Comparison of ENCODE assay signal across 16 cellular contexts in genomic region chr7:86972072-86972471, GRCh38.
DNase-seq lines count a peak whose midpoint lies in the region; FAIRE-seq and TF ChIP-seq lines count a peak whose summit lies in the region.
"Had no signal": no experiment of that assay in that cellular context is flagged by ENCODE, and none has a peak within 500 bp of the region (broad histone marks: within the 10 kb centered on the region; RNA-seq: fewer than 3 reads in every experiment).

No MANE protein-coding gene starts in this region.

- H3K27ac ChIP-seq in H1 (ENCODE audit: low read depth, low read length) = no peak overlapping the region; the same call in 1 of the 2 replicates
- H3K27ac ChIP-seq: A549, C4-2B, PC-9, SJCRH30 had no signal

- H3K9ac ChIP-seq in H1 (replicated peaks in 1 of 4; ENCODE audit: extremely low read depth in 1 of 4, low read depth in 3 of 4, low read length in 3 of 4) = no peak overlapping the region

- H3K4ac ChIP-seq in H1 (replicated peaks; ENCODE audit: insufficient read length, low read depth, low read length) = no peak overlapping the region

- no peaks in the 10 kb centered on the region for H3K27me3 ChIP-seq in H1 (replicated peaks in 1 of 4; ENCODE audit: control insufficient read depth in 3 of 4, extremely low read depth in 1 of 4, insufficient read depth in 3 of 4, low read length in 3 of 4)
- H3K27me3 ChIP-seq: SJCRH30 had no signal

- no peaks in the 10 kb centered on the region for H3K9me3 ChIP-seq in H1 (ENCODE audit: insufficient read depth in 2 of 2, low read depth in 1 of 2, low read length in 1 of 2)
- H3K9me3 ChIP-seq: A549, SJCRH30 had no signal

- CTCF ChIA-PET in H1 (lab: Charles Lee; ENCODE audit: partially characterized antibody) = interaction anchor here (0.8 to 3.1 kb wide), 3 partner anchors 9 to 22 kb away, joined by 3 to 7 read pairs (median 4); no protein-coding TSS in a partner anchor

- peak overlapping the region in 1 of 4 experiments; percentile 20; a peak in 1 of 8 replicates for H3K4me3 ChIP-seq in H1 (ENCODE audit: extremely low read depth in 1 of 4, insufficient read depth in 2 of 4, low read depth in 3 of 4, low read length in 4 of 4)
- H3K4me3 ChIP-seq: A549, PC-9, SJCRH30 had no signal

- no peak overlapping the region for H3K18ac ChIP-seq in H1 (ENCODE audit: extremely low read depth, low read length)

- TF ChIP-seq POLR2A in H1 (IDR thresholded peaks at IDR 0.05; ENCODE audit: control extremely low read depth in 1 of 2, low read depth in 2 of 2, low read length in 2 of 2) (no peak), GM12891 (IDR thresholded peaks at IDR 0.05; ENCODE audit: low read depth, low read length) (no peak)

- DNase-seq in ELF-1 (ENCODE audit: low read depth, low spot score) = peak; percentile 27
- peak; percentile 46 for DNase-seq in OCI-M1 (lab: John Stamatoyannopoulos, UW)
- no peak for DNase-seq in H1 (ENCODE audit: low read depth in 1 of 2, low spot score in 2 of 2)
- DNase-seq in myocyte (ENCODE audit: low read depth) = peak; percentile 8
- no peak for DNase-seq in GM12891 (ENCODE audit: insufficient read length, low spot score)
- DNase-seq in NCI-H2107 treated with DMSO at 0.1 percent for 48 hours (lab: John Stamatoyannopoulos, UW; ENCODE audit: unreplicated experiment) = no peak
- DNase-seq in occipital lobe (lab: John Stamatoyannopoulos, UW) = no peak
- DNase-seq in NCI-H345 treated with DMSO at 0.1 percent for 48 hours (lab: John Stamatoyannopoulos, UW; ENCODE audit: unreplicated experiment) = no peak
- DNase-seq: NCI-H1417, NCI-H187 treated with DMSO at 0.1 percent for 48 hours, NCI-H446, PC-9, SJCRH30, SW 1271 had no signal

- peak; percentile 39 for FAIRE-seq in H1 (lab: Jason Lieb, UNC)
- FAIRE-seq in GM12891 (lab: Jason Lieb, UNC) = no peak
- FAIRE-seq: A549 had no signal

- H2BK12ac ChIP-seq in H1 (ENCODE audit: low read depth, low read length) = no peak overlapping the region

- H3K36me3 ChIP-seq in H1 (ENCODE audit: control insufficient read depth in 2 of 4, insufficient read depth in 4 of 4, low read length in 3 of 4) = no peaks in the 10 kb centered on the region
- H3K36me3 ChIP-seq: SJCRH30 had no signal

- H2AK5ac ChIP-seq in H1 (ENCODE audit: low read depth, low read length) = no peak overlapping the region

- no peak overlapping the region for H4K5ac ChIP-seq in H1 (ENCODE audit: insufficient read length, low read depth, low read length)

- no peak overlapping the region for H2AFZ ChIP-seq in H1 (ENCODE audit: low read length)
- H2AFZ ChIP-seq: PC-9 had no signal

- no peak overlapping the region for H3K4me2 ChIP-seq in H1 (ENCODE audit: insufficient read depth in 1 of 2, low read depth in 2 of 2, low read length in 2 of 2)
- H3K4me2 ChIP-seq: A549, PC-9 had no signal

- no peak overlapping the region for H3K23ac ChIP-seq in H1 (ENCODE audit: insufficient read length)

- TF ChIP-seq EP300 in H1 (IDR thresholded peaks at IDR 0.05; ENCODE audit: borderline replicate concordance in 1 of 2, low read depth in 2 of 2, low read length in 2 of 2) = no peak

- H4K20me1 ChIP-seq in H1 (replicated peaks in 1 of 2; ENCODE audit: control insufficient read depth in 1 of 2, insufficient read depth in 2 of 2, low read length in 2 of 2) = peaks cover 0 to 4% of the 10 kb centered on the region in 2 experiments

- no peak overlapping the region for H3K56ac ChIP-seq in H1 (replicated peaks; ENCODE audit: insufficient read length, low read depth, low read length)

- WGBS in H1 (ENCODE audit: extremely low coverage in 1 of 2, insufficient coverage in 1 of 2, insufficient read length in 1 of 2, insufficient replicate concordance in 2 of 2, low coverage in 1 of 2, low lambda C conversion rate in 2 of 2, missing lambda C conversion rate in 1 of 2), 2 experiments = 89% methylated on average over 2 of the region's 2 CpGs; no CpG with 5 or more reads in 1 of the 2 experiments

- no peak overlapping the region for H2BK5ac ChIP-seq in H1 (ENCODE audit: low read depth, low read length)

- no peaks in the 10 kb centered on the region; the same call in 1 of the 2 replicates for H3K23me2 ChIP-seq in H1 (ENCODE audit: low read depth, low read length)

- H3K79me1 ChIP-seq in H1 (ENCODE audit: low read depth, low read length) = peaks cover 4% of the 10 kb centered on the region; the same call in 1 of the 2 replicates

- no peak overlapping the region for H4K91ac ChIP-seq in H1 (replicated peaks; ENCODE audit: insufficient read length, low read length)

- no peak overlapping the region for H2BK20ac ChIP-seq in H1 (ENCODE audit: low read length)

- no peak overlapping the region for H2BK120ac ChIP-seq in H1 (replicated peaks; ENCODE audit: low read depth, low read length)

- POLR2A ChIA-PET in H1 (lab: Charles Lee; ENCODE audit: partially characterized antibody) = interaction anchor here (1.1 to 1.7 kb wide), 2 partner anchors 9 to 22 kb away, joined by 4 read pairs; no protein-coding TSS in a partner anchor

- no peak overlapping the region for H2BK15ac ChIP-seq in H1 (ENCODE audit: low read length)

- no peak overlapping the region for H3K14ac ChIP-seq in H1 (ENCODE audit: insufficient read length)

- TF ChIP-seq CTCF in H1 (IDR thresholded peaks at IDR 0.05; ENCODE audit: control extremely low read depth in 1 of 3, insufficient read depth in 1 of 3, low read depth in 1 of 3, low read length in 3 of 3) = no peak

- H3K79me2 ChIP-seq in H1 (ENCODE audit: control insufficient read depth in 1 of 2, insufficient read depth in 2 of 2, low read length in 2 of 2) = peaks cover 3 to 79% of the 10 kb centered on the region in 2 experiments; a peak in 3 of 4 replicates

- H4K8ac ChIP-seq in H1 (ENCODE audit: extremely low read depth, insufficient read depth, low read length) = no peak overlapping the region

- no peak for TF ChIP-seq RAD21 in H1 (IDR thresholded peaks at IDR 0.05 in 1 of 2, conservative IDR thresholded peaks at IDR 0.05 in 1 of 2; ENCODE audit: low read depth in 2 of 2, low read length in 2 of 2)

- H3K4me1 ChIP-seq in H1 (replicated peaks in 1 of 4; ENCODE audit: control insufficient read depth in 3 of 4, insufficient read depth in 4 of 4, low read length in 3 of 4) = peaks cover 0 to 10% (median 0%) of the 10 kb centered on the region in 4 experiments; a peak in 4 of 7 replicates
- H3K4me1 ChIP-seq: A549, SJCRH30 had no signal

TF ChIP-seq in H1, 55 proteins besides CTCF, POLR2A, EP300 and RAD21:
- no peak for TF ChIP-seq SP2 (IDR thresholded peaks at IDR 0.05; ENCODE audit: low read length)
- TF ChIP-seq SP1 (IDR thresholded peaks at IDR 0.05; ENCODE audit: low read depth, low read length) = peak; percentile 82; the same call in 1 of the 2 replicates
- peak; percentile 63 for TF ChIP-seq TBP (IDR thresholded peaks at IDR 0.05; ENCODE audit: low read depth, low read length)
- TF ChIP-seq TEAD4 (IDR thresholded peaks at IDR 0.05; ENCODE audit: low read depth, low read length) = peak; percentile 35; the same call in 1 of the 2 replicates

TF ChIP-seq in GM12891, 5 proteins besides CTCF, POLR2A, EP300 and RAD21:
- no peak for TF ChIP-seq POLR2AphosphoS5 (IDR thresholded peaks at IDR 0.05; ENCODE audit: low read depth, low read length)
- no peak for TF ChIP-seq TAF1 (IDR thresholded peaks at IDR 0.05; ENCODE audit: low read depth, low read length)
- TF ChIP-seq SPI1 (IDR thresholded peaks at IDR 0.05; ENCODE audit: low read depth, low read length) = no peak
- no peak for TF ChIP-seq POU2F2 (IDR thresholded peaks at IDR 0.05; ENCODE audit: low read depth, low read length)
- TF ChIP-seq PAX5 (IDR thresholded peaks at IDR 0.05; ENCODE audit: insufficient read depth, low read length, severe bottlenecking) = no peak

Comparison
In these comparisons a context has a peak if more than half of its experiments do, and no peak if none do; other contexts are left out.
1. DNase-seq: peak in ELF-1 (single experiment), OCI-M1 (single experiment) and myocyte (single experiment); none in H1 (0 of 2), GM12891 (single experiment), NCI-H2107 treated with DMSO at 0.1 percent for 48 hours (single experiment), occipital lobe (single experiment) and NCI-H345 treated with DMSO at 0.1 percent for 48 hours (single experiment).